In genomic region chr19:49869484-49870308, GRCh38 we compare ENCODE assay signal across 8 cellular contexts. TPM values are rescaled to one million over a fixed set of nuclear protein-coding genes. Genes with fewer than 3 reads are reported as not detected.
DNase-seq lines count a peak whose midpoint lies in the region; ATAC-seq and TF ChIP-seq lines count a peak whose summit lies in the region.

No MANE protein-coding gene starts in this region.

- H3K36me3 ChIP-seq in SU-DHL-6 (ENCODE audit: low read length) = no peaks in the 10 kb centered on the region
- no peaks in the 10 kb centered on the region for H3K36me3 ChIP-seq in ovary
- peaks cover 0 to 41% (median 6%) of the 10 kb centered on the region in 3 donors for H3K36me3 ChIP-seq in tibial artery

- ATAC-seq in HG02759 (IDR thresholded peaks at IDR 0.05; ENCODE audit: unreplicated experiment) (peak; percentile 72), Right ventricle myocardium superior (ENCODE audit: poor library complexity) (peak; percentile 77)
- peak; percentile 87 for ATAC-seq in activated naive CD8-positive, alpha-beta T cell treated with anti-CD3 and anti-CD28 coated beads, Interleukin-2, amount 50 U/mL, for 24 hours

- H3K4me1 Mint-ChIP-seq in activated naive CD8-positive, alpha-beta T cell treated with anti-CD3 and anti-CD28 coated beads, Interleukin-2, amount 50 U/mL, for 24 hours = peaks cover 45% of the 10 kb centered on the region

- TF ChIP-seq CTCF in GM12865 (IDR thresholded peaks at IDR 0.05; ENCODE audit: insufficient read depth, low read depth, low read length, missing control alignments) (no peak), SU-DHL-6 (IDR thresholded peaks at IDR 0.05; ENCODE audit: insufficient read depth, low read length, poor library complexity, severe bottlenecking) (no peak), ovary (IDR thresholded peaks at IDR 0.05) (peak in 2 of 3 donors; percentile 63 to 67), tibial artery (IDR thresholded peaks at IDR 0.05) (peak; percentile 18 to 44)

- H3K4me3 Mint-ChIP-seq in activated naive CD8-positive, alpha-beta T cell treated with anti-CD3 and anti-CD28 coated beads, Interleukin-2, amount 50 U/mL, for 24 hours = no peak overlapping the region

- H3K27ac Mint-ChIP-seq in activated naive CD8-positive, alpha-beta T cell treated with anti-CD3 and anti-CD28 coated beads, Interleukin-2, amount 50 U/mL, for 24 hours = peak overlapping the region; percentile 79

- no peaks in the 10 kb centered on the region for H3K9me3 Mint-ChIP-seq in activated naive CD8-positive, alpha-beta T cell treated with anti-CD3 and anti-CD28 coated beads, Interleukin-2, amount 50 U/mL, for 24 hours

- DNase-seq in GM12865 (ENCODE audit: low read depth) (peak; percentile 99), NCI-H1417 (lab: John Stamatoyannopoulos, UW) (peak; percentile 96 to 100 (median 99)), Right ventricle myocardium superior (peak; percentile 97), ovary (peak; percentile 95 to 97 (median 96)), tibial artery (peak; percentile 96 to 99)
- peak; percentile 89 for DNase-seq in activated naive CD8-positive, alpha-beta T cell treated with anti-CD3 and anti-CD28 coated beads, Interleukin-2, amount 50 U/mL, for 24 hours

- H2AFZ ChIP-seq in SU-DHL-6 (ENCODE audit: low read depth, low read length, severe bottlenecking) = peak overlapping the region; percentile 65

- H3F3A ChIP-seq in SU-DHL-6 (ENCODE audit: insufficient read depth) = peaks cover 20% of the 10 kb centered on the region; the same call in 1 of the 2 replicates

- H3K27ac ChIP-seq in SU-DHL-6 (ENCODE audit: low read depth, low read length) (peak overlapping the region; percentile 63), ovary (peak overlapping the region; percentile 72 to 80), tibial artery (peak overlapping the region; percentile 89 to 94)

- peak overlapping the region; percentile 69 for H3K4me3 ChIP-seq in GM12865 (ENCODE audit: low read depth, low read length)
- H3K4me3 ChIP-seq in SU-DHL-6 (ENCODE audit: insufficient read depth, low read length, poor library complexity, severe bottlenecking) = peak overlapping the region; percentile 70
- H3K4me3 ChIP-seq in ovary = peak overlapping the region; percentile 47
- peak overlapping the region; percentile 53 to 57 for H3K4me3 ChIP-seq in tibial artery

- TF ChIP-seq POLR2A in ovary (IDR thresholded peaks at IDR 0.05) = peak; percentile 76

- H3K9me3 ChIP-seq in SU-DHL-6 (ENCODE audit: insufficient read depth, low read length) (0 out of 2 replicates have a peak, but pooled peaks cover 4% of the 10 kb centered on the region), ovary (no peaks in the 10 kb centered on the region), tibial artery (no peaks in the 10 kb centered on the region)

- peak overlapping the region; percentile 68 for H3K9ac ChIP-seq in SU-DHL-6 (ENCODE audit: low read length)

- intact Hi-C loops in Right ventricle myocardium superior (cut with DNase I) = loop anchor here (10.0 kb wide), 1 partner anchor 195 kb away; the partner anchor contains the start of gene PRMT1
- intact Hi-C loops in ovary (cut with DNase I) = no loop called here
- intact Hi-C loops in tibial artery (cut with DNase I; ENCODE audit: low total_unique reads) = loop anchor here (5.0 to 10.0 kb wide), 2 partner anchors 52 to 105 kb away; partner anchors contain the start of genes AP2A1, MED25 and TSKS

- 1 to 2% (median 1%) methylated on average over 45 to 67 of the region's 67 CpGs for WGBS in ovary, 3 donors

- TF ChIP-seq EP300 in ovary (IDR thresholded peaks at IDR 0.05) = no peak

- H3K4me2 ChIP-seq in SU-DHL-6 (ENCODE audit: low read depth, low read length, poor library complexity, severe bottlenecking) = peak overlapping the region; percentile 66

- H3K27me3 ChIP-seq in SU-DHL-6 (ENCODE audit: low read length) (no peaks in the 10 kb centered on the region), ovary (no peaks in the 10 kb centered on the region), tibial artery (no peaks in the 10 kb centered on the region)

- H3K4me1 ChIP-seq in ovary (ENCODE audit: insufficient read depth) (peaks cover 24% of the 10 kb centered on the region), tibial artery (peaks cover 0 to 54% (median 41%) of the 10 kb centered on the region in 4 donors)

- peaks cover 13% of the 10 kb centered on the region for H3K36me3 Mint-ChIP-seq in activated naive CD8-positive, alpha-beta T cell treated with anti-CD3 and anti-CD28 coated beads, Interleukin-2, amount 50 U/mL, for 24 hours (ENCODE audit: low read depth)

- no peaks in the 10 kb centered on the region for H3K9me2 ChIP-seq in SU-DHL-6 (replicated peaks; ENCODE audit: insufficient read depth, low read length)

- H3K27me3 Mint-ChIP-seq in activated naive CD8-positive, alpha-beta T cell treated with anti-CD3 and anti-CD28 coated beads, Interleukin-2, amount 50 U/mL, for 24 hours = no peaks in the 10 kb centered on the region

- H3K79me2 ChIP-seq in SU-DHL-6 (ENCODE audit: insufficient read depth, low read length) = peaks cover 22% of the 10 kb centered on the region

- no peaks in the 10 kb centered on the region for H4K20me1 ChIP-seq in SU-DHL-6 (ENCODE audit: low read depth, low read length)

RNA-seq across cellular contexts. Expression of gene PNKP, which starts 2.3 kb away (rescaled TPM):
- total RNA-seq in Right ventricle myocardium superior (36.3 TPM), ovary (100 to 1,000 TPM in 1 of 7 donors, 10 to 100 TPM in 6; 47.2 to 111 (median 74.2) TPM)
- polyA plus RNA-seq in ovary = 10 to 100 TPM in 1 of 2 donors, 1 to 10 TPM in 1; 6.8 to 39.0 TPM

RNA-seq across cellular contexts. Expression of gene AKT1S1, which starts 7.5 kb away (rescaled TPM):
- total RNA-seq in Right ventricle myocardium superior = 35.0 TPM
- 10 to 100 TPM; 10.6 to 45.3 (median 30.0) TPM for total RNA-seq in ovary
- 10 to 100 TPM; 24.3 to 34.8 TPM for polyA plus RNA-seq in ovary

RNA-seq across cellular contexts. Expression of gene TBC1D17, which starts 7.8 kb away (rescaled TPM):
- 46.0 TPM for total RNA-seq in Right ventricle myocardium superior
- 10 to 100 TPM; 23.1 to 77.5 (median 49.8) TPM for total RNA-seq in ovary
- 10 to 100 TPM; 41.3 to 66.9 TPM for polyA plus RNA-seq in ovary

RNA-seq across cellular contexts. Expression of gene PTOV1, which starts 18.7 kb away (rescaled TPM):
- total RNA-seq in Right ventricle myocardium superior (120 TPM), ovary (100 to 1,000 TPM; 108 to 256 (median 206) TPM)
- 100 to 1,000 TPM in 1 of 2 donors, 10 to 100 TPM in 1; 22.2 to 186 TPM for polyA plus RNA-seq in ovary

RNA-seq across cellular contexts. Expression of gene IL4I1, which starts 27.0 kb away (rescaled TPM):
- not detected for total RNA-seq in Right ventricle myocardium superior
- total RNA-seq in ovary = 1 to 10 TPM in 4 of 7 donors, under 1 TPM in 2, not detected in 1; 0.24 to 4.3 (median 1.3) TPM
- under 1 TPM; 0.35 to 0.43 TPM for polyA plus RNA-seq in ovary

Comparison
In these comparisons a context has a peak if more than half of its experiments do, and no peak if none do; other contexts are left out.
1. Peak in every context shown above with its lines: DNase-seq, ATAC-seq, H3K4me3 ChIP-seq and H3K27ac ChIP-seq.
2. CTCF ChIP-seq: peak in ovary (2 of 3) and tibial artery (2 of 2); none in GM12865 (single experiment) and SU-DHL-6 (single experiment).
3. intact Hi-C loops: an anchor here in Right ventricle myocardium superior (10.0 kb wide) and tibial artery (5.0 to 10.0 kb wide); none called in ovary.